ENCODE assay signal across 1 cellular context in genomic region chr3:87120850-87121249, GRCh38.
TF ChIP-seq lines count a peak whose summit lies in the region.

No MANE protein-coding gene starts in this region.

TF ChIP-seq in H1, 55 proteins besides CTCF, POLR2A, EP300 and RAD21 (continued from another document):
- TF ChIP-seq, protein P1, sequence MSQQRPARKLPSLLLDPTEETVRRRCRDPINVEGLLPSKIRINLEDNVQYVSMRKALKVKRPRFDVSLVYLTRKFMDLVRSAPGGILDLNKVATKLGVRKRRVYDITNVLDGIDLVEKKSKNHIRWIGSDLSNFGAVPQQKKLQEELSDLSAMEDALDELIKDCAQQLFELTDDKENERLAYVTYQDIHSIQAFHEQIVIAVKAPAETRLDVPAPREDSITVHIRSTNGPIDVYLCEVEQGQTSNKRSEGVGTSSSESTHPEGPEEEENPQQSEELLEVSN (IDR thresholded peaks at IDR 0.05), result no peak
- no peak for TF ChIP-seq BRCA1 (IDR thresholded peaks at IDR 0.05; ENCODE audit: low read depth, low read length)
- TF ChIP-seq SUZ12 (IDR thresholded peaks at IDR 0.05; ENCODE audit: low read length), result no peak
- peak; percentile 88 for TF ChIP-seq CHD1 (IDR thresholded peaks at IDR 0.05; ENCODE audit: low read depth, low read length)
- TF ChIP-seq SP1 (IDR thresholded peaks at IDR 0.05; ENCODE audit: low read depth, low read length), result peak; percentile 42; the same call in 1 of the 2 replicates
- TF ChIP-seq TEAD4 (IDR thresholded peaks at IDR 0.05; ENCODE audit: low read depth, low read length), result no peak
TF ChIP-seq in H1: peak in this region for 3.
